ENCODE assay signal across 3 cellular contexts in genomic region chr10:84854439-84854838, GRCh38.
"Had no signal": no experiment of that assay in that cellular context is flagged by ENCODE, and none has a peak within 500 bp of the region (broad histone marks: within the 10 kb centered on the region; RNA-seq: fewer than 3 reads in every experiment).

No MANE protein-coding gene starts in this region.

- DNase-seq: GDM1, GF-D8 had no signal

- ATAC-seq: GM12878 had no signal

- H3K4me3 ChIP-seq: GM12878 had no signal
